ENCODE assay signal across 7 cellular contexts in genomic region chr7:99141756-99142726, GRCh38. TPM values are rescaled to one million over a fixed set of nuclear protein-coding genes. Genes with fewer than 3 reads are reported as not detected.
DNase-seq lines count a peak whose midpoint lies in the region; ATAC-seq and TF ChIP-seq lines count a peak whose summit lies in the region.

No MANE protein-coding gene starts in this region.

- ATAC-seq in left ventricle myocardium superior (peak; percentile 64), upper lobe of right lung (peak; percentile 68), HG03439 (IDR thresholded peaks at IDR 0.05; ENCODE audit: unreplicated experiment) (no peak)

- TF ChIP-seq CTCF in prostate gland (IDR thresholded peaks at IDR 0.05) (no peak), upper lobe of right lung (IDR thresholded peaks at IDR 0.05) (no peak)

- 8% methylated on average over 30 of the region's 30 CpGs for WGBS in prostate gland

- H3K9me3 ChIP-seq in prostate gland (no peaks in the 10 kb centered on the region), upper lobe of right lung (no peaks in the 10 kb centered on the region)

- peaks cover 3% of the 10 kb centered on the region for H3K4me1 ChIP-seq in prostate gland (replicated peaks)
- peaks cover 50% of the 10 kb centered on the region for H3K4me1 ChIP-seq in upper lobe of right lung

- DNase-seq in HCEC 1CT (peak; percentile 79), SW480 (ENCODE audit: low spot score) (peak; percentile 49), amniotic epithelial cell (ENCODE audit: low read depth) (peak; percentile 77), left ventricle myocardium superior (peak; percentile 62), prostate gland (ENCODE audit: low spot score) (peak; percentile 68), upper lobe of right lung (peak; percentile 83)

- peak; percentile 45 for TF ChIP-seq POLR2A in prostate gland (IDR thresholded peaks at IDR 0.05)

- intact Hi-C loops in left ventricle myocardium superior (cut with micrococcal nuclease): loop anchor here (10.0 kb wide), 1 partner anchor 97 kb away; no protein-coding TSS in a partner anchor
- intact Hi-C loops in prostate gland (cut with DNase I): loop anchor here (10.0 kb wide), 1 partner anchor 263 kb away; the partner anchor contains the start of genes BUD31 and PDAP1
- intact Hi-C loops in upper lobe of right lung (cut with DNase I): no loop called here

- H3K36me3 ChIP-seq in prostate gland: no peaks in the 10 kb centered on the region
- H3K36me3 ChIP-seq in upper lobe of right lung: no peaks in the 10 kb centered on the region

- H3K4me3 ChIP-seq in prostate gland: peak overlapping the region; percentile 100
- peak overlapping the region; percentile 88 for H3K4me3 ChIP-seq in upper lobe of right lung

- peak overlapping the region; percentile 96 to 99 for H3K27ac ChIP-seq in prostate gland
- H3K27ac ChIP-seq in upper lobe of right lung: peak overlapping the region; percentile 90

- H3K27me3 ChIP-seq in prostate gland (replicated peaks; ENCODE audit: insufficient read depth) (no peaks in the 10 kb centered on the region), upper lobe of right lung (no peaks in the 10 kb centered on the region)

RNA-seq across cellular contexts. Expression of gene SMURF1, which starts 1.9 kb away (rescaled TPM):
- total RNA-seq in left ventricle myocardium superior (11.5 TPM), prostate gland (10 to 100 TPM; 15.4 to 25.1 TPM), upper lobe of right lung (35.0 TPM)
